Comparison of ENCODE assay signal across 12 cellular contexts in the genomic region with DNA sequence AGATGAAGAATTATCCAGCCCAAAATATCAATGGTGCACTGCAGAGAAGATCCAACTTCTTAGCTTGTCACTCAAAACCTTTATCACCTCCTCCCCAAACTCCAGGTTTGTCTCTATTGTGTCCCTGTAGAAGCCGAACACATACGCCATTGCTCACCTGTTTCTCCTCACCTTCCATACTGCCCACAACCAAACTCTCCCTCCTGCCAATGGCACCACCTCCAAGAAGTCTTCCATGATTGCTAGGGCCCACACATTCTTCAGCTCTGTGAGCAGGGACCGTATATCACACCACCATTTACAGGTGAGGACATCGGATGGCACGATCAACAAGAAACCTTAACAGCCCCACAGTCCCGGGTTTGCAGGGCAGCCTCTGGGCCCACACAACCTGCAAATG. TPM values are rescaled to one million over a fixed set of nuclear protein-coding genes. Genes with fewer than 3 reads are reported as not detected.
A peak's percentile ranks its signal among the peaks of the same experiment; 100 is the strongest.
DNase-seq lines count a peak whose midpoint lies in the region; ATAC-seq and TF ChIP-seq lines count a peak whose summit lies in the region.
"Had no signal": no experiment of that assay in that cellular context is flagged by ENCODE, and none has a peak within 500 bp of the region (broad histone marks: within the 10 kb centered on the region; RNA-seq: fewer than 3 reads in every experiment).

No MANE protein-coding gene starts in this region.

- ATAC-seq in HG03457 (IDR thresholded peaks at IDR 0.05; ENCODE audit: unreplicated experiment) = no peak
- ATAC-seq in GM18505 (IDR thresholded peaks at IDR 0.05; ENCODE audit: unreplicated experiment) = no peak

- TF ChIP-seq EP300 in stomach (IDR thresholded peaks at IDR 0.05) = no peak

- WGBS in stomach, 5 donors = 81 to 88% (median 85%) methylated on average over 6 of the region's 6 CpGs

- H3K9me3 Mint-ChIP-seq in T-helper 1 cell treated with Interleukin-12 subunit alpha and Interleukin-12 subunit beta and Interleukin-4 antibody, amounts not matched to agents 30 μg/mL and 1 μg/mL, for 36 hours = no peaks in the 10 kb centered on the region
- H3K9me3 Mint-ChIP-seq in endothelial cell (ENCODE audit: unreplicated experiment) = no peaks in the 10 kb centered on the region

- H3K27me3 ChIP-seq in Peyer's patch (no peaks in the 10 kb centered on the region), stomach (peaks cover 0 to 15% (median 0%) of the 10 kb centered on the region in 3 donors)
- H3K27me3 ChIP-seq: gastrocnemius medialis had no signal

- TF ChIP-seq POLR2A in Peyer's patch (IDR thresholded peaks at IDR 0.05) (no peak), stomach (IDR thresholded peaks at IDR 0.05) (no peak), GM18505 (IDR thresholded peaks at IDR 0.05; ENCODE audit: borderline replicate concordance, extremely low read depth, insufficient read depth, insufficient read length) (no peak)

- H3K36me3 Mint-ChIP-seq in T-helper 1 cell treated with Interleukin-12 subunit alpha and Interleukin-12 subunit beta and Interleukin-4 antibody, amounts not matched to agents 30 μg/mL and 1 μg/mL, for 36 hours (ENCODE audit: low read depth) = peaks cover 30% of the 10 kb centered on the region
- peaks cover 6% of the 10 kb centered on the region for H3K36me3 Mint-ChIP-seq in endothelial cell (ENCODE audit: low read depth, unreplicated experiment)

- H3K4me3 Mint-ChIP-seq in T-helper 1 cell treated with Interleukin-12 subunit alpha and Interleukin-12 subunit beta and Interleukin-4 antibody, amounts not matched to agents 30 μg/mL and 1 μg/mL, for 36 hours = peak overlapping the region; percentile 94
- peak overlapping the region; percentile 63 for H3K4me3 Mint-ChIP-seq in endothelial cell (ENCODE audit: unreplicated experiment)

- H3K4me3 ChIP-seq in Peyer's patch = peak overlapping the region; percentile 47 to 70 (median 60)
- peak overlapping the region; percentile 17 to 46 (median 39) for H3K4me3 ChIP-seq in stomach

- peaks cover 70% of the 10 kb centered on the region for H3K4me1 Mint-ChIP-seq in T-helper 1 cell treated with Interleukin-12 subunit alpha and Interleukin-12 subunit beta and Interleukin-4 antibody, amounts not matched to agents 30 μg/mL and 1 μg/mL, for 36 hours (ENCODE audit: low read depth)
- H3K4me1 Mint-ChIP-seq in endothelial cell (ENCODE audit: unreplicated experiment) = peaks cover 46% of the 10 kb centered on the region

- DNase-seq in T-helper 1 cell (no peak), Peyer's patch (no peak), endothelial cell (ENCODE audit: low spot score) (no peak), stomach (no peak)
- no peak for DNase-seq in stimulated activated CD4-positive, alpha-beta T cell treated with anti-CD3 and anti-CD28 coated beads, Interleukin-4, amount 100 ng/mL, for 4 hours
- DNase-seq: gastrocnemius medialis, OCI-M1, psoas muscle had no signal

- no peaks in the 10 kb centered on the region for H3K36me3 ChIP-seq in Peyer's patch
- no peaks in the 10 kb centered on the region for H3K36me3 ChIP-seq in stomach
- H3K36me3 ChIP-seq: gastrocnemius medialis had no signal

- H3K27ac Mint-ChIP-seq in T-helper 1 cell treated with Interleukin-12 subunit alpha and Interleukin-12 subunit beta and Interleukin-4 antibody, amounts not matched to agents 30 μg/mL and 1 μg/mL, for 36 hours = peak overlapping the region; percentile 50
- peak overlapping the region; percentile 20 for H3K27ac Mint-ChIP-seq in endothelial cell (ENCODE audit: unreplicated experiment)

- H3K27ac ChIP-seq in Peyer's patch (peak overlapping the region; percentile 81 to 97 (median 88)), stomach (peak overlapping the region in 4 of 5 donors; percentile 50 to 90 (median 82))
- H3K27ac ChIP-seq: 22Rv1, psoas muscle had no signal

- TF ChIP-seq CTCF in Peyer's patch (IDR thresholded peaks at IDR 0.05) = no peak
- TF ChIP-seq CTCF in endothelial cell (IDR thresholded peaks at IDR 0.05; ENCODE audit: unreplicated experiment) = no peak
- no peak for TF ChIP-seq CTCF in stomach (IDR thresholded peaks at IDR 0.05)

- no peaks in the 10 kb centered on the region for H3K9me3 ChIP-seq in Peyer's patch
- H3K9me3 ChIP-seq in stomach = no peaks in the 10 kb centered on the region
- H3K9me3 ChIP-seq: gastrocnemius medialis, psoas muscle had no signal

- H3K4me1 ChIP-seq in Peyer's patch = peaks cover 0 to 52% (median 28%) of the 10 kb centered on the region in 4 donors
- H3K4me1 ChIP-seq in stomach = peaks cover 4 to 40% (median 24%) of the 10 kb centered on the region in 4 donors
- H3K4me1 ChIP-seq: gastrocnemius medialis had no signal

- intact Hi-C loops in stomach (cut with DNase I; ENCODE audit: low total_unique reads) = no loop called here

- H3K27me3 Mint-ChIP-seq in T-helper 1 cell treated with Interleukin-12 subunit alpha and Interleukin-12 subunit beta and Interleukin-4 antibody, amounts not matched to agents 30 μg/mL and 1 μg/mL, for 36 hours (ENCODE audit: low read depth) = no peaks in the 10 kb centered on the region
- H3K27me3 Mint-ChIP-seq in endothelial cell (ENCODE audit: unreplicated experiment) = peaks cover 9% of the 10 kb centered on the region

RNA-seq across cellular contexts. Expression of a gene that starts 2.2 kb away (rescaled TPM):
- total RNA-seq in Peyer's patch (10 to 100 TPM; 10.3 to 77.6 (median 18.3) TPM), endothelial cell (ENCODE audit: unreplicated experiment) (80.5 TPM), stomach (10 to 100 TPM in 4 of 5 donors, 1 to 10 TPM in 1; 4.6 to 48.4 (median 29.6) TPM)
- 10 to 100 TPM; 33.1 to 39.9 (median 37.6) TPM for polyA plus RNA-seq in stomach

RNA-seq across cellular contexts. Expression of a gene that starts 31.9 kb away (rescaled TPM):
- total RNA-seq in Peyer's patch (not detected), endothelial cell (ENCODE audit: unreplicated experiment) (1.7 TPM), stomach (1 to 10 TPM in 1 of 5 donors, not detected in 4; 1.7 TPM)
- not detected for polyA plus RNA-seq in stomach
- total RNA-seq: gastrocnemius medialis, psoas muscle had no signal
